Comparison of ENCODE assay signal across 1 cellular context in genomic region chr5:150473673-150474358, GRCh38.
TF ChIP-seq lines count a peak whose summit lies in the region.

No MANE protein-coding gene starts in this region.

TF ChIP-seq in HepG2, 621 proteins besides CTCF, POLR2A, EP300 and RAD21 (continued from another document):
- no peak for TF ChIP-seq ZNF841 (CRISPR knock-in tag; IDR thresholded peaks at IDR 0.05; ENCODE audit: borderline replicate concordance)
TF ChIP-seq in HepG2: peak in this region for 1.
